In the genomic region with DNA sequence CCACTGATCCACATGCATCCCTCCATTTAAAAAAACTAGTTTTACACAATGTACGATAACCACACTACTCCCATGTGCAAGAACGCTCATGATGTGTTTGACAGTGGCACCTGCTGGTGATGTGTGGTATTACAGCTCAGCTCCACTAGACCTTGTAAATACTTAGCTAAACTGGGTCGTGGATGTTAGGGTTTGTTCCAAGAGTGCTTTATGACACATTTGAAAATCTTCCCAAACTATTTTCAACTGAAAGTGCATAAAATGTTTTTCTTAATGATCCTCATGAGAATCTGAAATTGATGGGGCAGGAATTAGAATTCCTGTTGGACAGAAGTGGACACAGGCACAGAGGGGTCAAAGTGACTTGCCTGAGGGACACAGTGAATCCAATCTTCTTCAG, we compare ENCODE assay signal across 8 cellular contexts.
DNase-seq lines count a peak whose midpoint lies in the region; ATAC-seq and TF ChIP-seq lines count a peak whose summit lies in the region.

No MANE protein-coding gene starts in this region.

- peak; percentile 82 for TF ChIP-seq CTCF in MCF 10A (IDR thresholded peaks at IDR 0.05; ENCODE audit: unreplicated experiment)
- TF ChIP-seq CTCF in mesothelial cell of epicardium (IDR thresholded peaks at IDR 0.05; ENCODE audit: unreplicated experiment): peak; percentile 96
- no peak for TF ChIP-seq CTCF in lower leg skin (IDR thresholded peaks at IDR 0.05)

- WGBS in lower leg skin, 2 donors: 52 to 65% methylated on average over 3 of the region's 3 CpGs

- H3K4me3 Mint-ChIP-seq in MCF 10A (ENCODE audit: unreplicated experiment) (no peak overlapping the region), mesothelial cell of epicardium (no peak overlapping the region)

- peak; percentile 18 for DNase-seq in NCI-H146 (lab: John Stamatoyannopoulos, UW)
- DNase-seq in NCI-H146 treated with DMSO at 0.1 percent for 48 hours (lab: John Stamatoyannopoulos, UW; ENCODE audit: unreplicated experiment): no peak
- DNase-seq in NCI-H128 (lab: John Stamatoyannopoulos, UW; ENCODE audit: unreplicated experiment): peak; percentile 21
- DNase-seq in MCF 10A (ENCODE audit: unreplicated experiment): peak; percentile 62
- no peak for DNase-seq in mesothelial cell of epicardium (ENCODE audit: low spot score in 2 of 2, unreplicated experiment in 2 of 2)
- no peak for DNase-seq in lower leg skin (ENCODE audit: low spot score in 2 of 2)

- H3K27ac Mint-ChIP-seq in MCF 10A (ENCODE audit: low read depth, unreplicated experiment) (peak overlapping the region; percentile 79), mesothelial cell of epicardium (no peak overlapping the region)

- no peak overlapping the region for H3K4me3 ChIP-seq in lower leg skin (ENCODE audit: low read depth, poor library complexity, severe bottlenecking)

- H3K36me3 Mint-ChIP-seq in MCF 10A (ENCODE audit: insufficient read depth, unreplicated experiment): no peaks in the 10 kb centered on the region
- H3K36me3 Mint-ChIP-seq in mesothelial cell of epicardium: no peaks in the 10 kb centered on the region

- ATAC-seq in GM18858 (IDR thresholded peaks at IDR 0.05; ENCODE audit: unreplicated experiment): no peak
- ATAC-seq in GM21723 (IDR thresholded peaks at IDR 0.05; ENCODE audit: unreplicated experiment): no peak

- no peaks in the 10 kb centered on the region for H3K27me3 Mint-ChIP-seq in MCF 10A (ENCODE audit: insufficient read depth, unreplicated experiment)
- H3K27me3 Mint-ChIP-seq in mesothelial cell of epicardium (ENCODE audit: low read depth): peaks cover 7% of the 10 kb centered on the region

- POLR2A ChIA-PET in MCF 10A (lab: Yijun Ruan, JAX): interaction anchor here (0.5 to 4.1 kb wide), 11 partner anchors 9 to 371 kb away, joined by 3 to 23 read pairs (median 4); no protein-coding TSS in a partner anchor

- CTCF ChIA-PET in MCF 10A (lab: Yijun Ruan, JAX): interaction anchor here (0.6 to 9.3 kb wide), 23 partner anchors 8 to 728 kb away, joined by 3 to 64 read pairs (median 4); no protein-coding TSS in a partner anchor

- intact Hi-C loops in MCF 10A (cut with micrococcal nuclease) (loop anchor here (5.0 to 10.0 kb wide), 2 partner anchors 82 to 380 kb away; no protein-coding TSS in a partner anchor), lower leg skin (cut with DNase I; ENCODE audit: low total_unique reads) (loop anchor here (10.0 kb wide), 2 partner anchors 200 to 420 kb away; a partner anchor contains a TSS)

- no peak for TF ChIP-seq POLR2A in lower leg skin (IDR thresholded peaks at IDR 0.05)

- no TSS peak for BruUV-seq in MCF 10A (replicated peaks; lab: Mats Ljungman, UMichigan)

- H3K4me1 Mint-ChIP-seq in MCF 10A (ENCODE audit: insufficient read depth, unreplicated experiment): peaks cover 20% of the 10 kb centered on the region
- H3K4me1 Mint-ChIP-seq in mesothelial cell of epicardium: peaks cover 30% of the 10 kb centered on the region

- H3K9me3 Mint-ChIP-seq in MCF 10A (ENCODE audit: unreplicated experiment) (no peaks in the 10 kb centered on the region), mesothelial cell of epicardium (no peaks in the 10 kb centered on the region)

Comparison
In these comparisons a context has a peak if more than half of its experiments do, and no peak if none do; other contexts are left out.
1. DNase-seq: peak in NCI-H146 (single experiment), NCI-H128 (single experiment) and MCF 10A (single experiment); none in NCI-H146 treated with DMSO at 0.1 percent for 48 hours (single experiment), mesothelial cell of epicardium (0 of 2) and lower leg skin (0 of 2).
2. CTCF ChIP-seq: peak in MCF 10A (single experiment) and mesothelial cell of epicardium (single experiment); none in lower leg skin (0 of 3).